8 cellular contexts compared by ENCODE assay signal in the genomic region with DNA sequence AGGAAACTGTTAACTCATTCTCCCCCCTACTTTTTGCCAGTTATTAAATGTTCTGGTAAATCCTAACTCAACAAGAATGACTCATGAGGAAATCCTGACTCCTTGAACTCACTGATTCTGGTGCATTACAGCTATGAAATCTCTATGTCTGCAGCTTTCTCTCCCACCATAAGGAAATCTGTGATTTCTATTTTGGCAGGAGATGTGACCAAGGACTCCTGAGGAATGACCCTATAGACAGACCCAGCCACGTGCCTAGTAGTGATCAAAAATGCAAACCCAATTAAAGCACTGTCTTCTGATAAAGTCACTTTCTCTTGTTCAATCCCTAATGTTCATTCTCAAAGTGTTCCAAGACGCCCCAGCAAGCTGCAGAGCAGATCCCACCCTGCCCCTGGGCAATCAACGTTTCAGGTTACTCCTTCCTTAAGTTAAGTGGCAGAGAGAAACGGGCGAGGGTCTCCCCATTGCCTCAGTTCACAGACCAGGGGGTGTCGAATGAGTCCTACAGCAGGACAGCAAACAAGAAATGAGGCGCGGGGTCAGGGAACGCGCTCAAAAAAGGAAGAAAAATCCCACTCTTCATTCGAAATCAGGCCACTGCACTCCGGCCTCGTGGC. TPM values are rescaled to one million over a fixed set of nuclear protein-coding genes. Genes with fewer than 3 reads are reported as not detected.
DNase-seq lines count a peak whose midpoint lies in the region; ATAC-seq and TF ChIP-seq lines count a peak whose summit lies in the region.

No MANE protein-coding gene starts in this region.

- no peak for DNase-seq in heart right ventricle
- no peak for DNase-seq in Right ventricle myocardium inferior (ENCODE audit: missing footprints)
- no peak for DNase-seq in epithelial cell of proximal tubule (ENCODE audit: low read depth)
- DNase-seq in nephron progenitor cell = no peak
- no peak for DNase-seq in NCI-H446 treated with DMSO at 0.1 percent for 48 hours (lab: John Stamatoyannopoulos, UW)

- peak overlapping the region; percentile 98 for H3K4me3 Mint-ChIP-seq in nephron progenitor cell

- intact Hi-C loops in heart right ventricle (cut with DNase I) (loop anchor here in 8 of 10 donors (2.0 to 10.0 kb wide), 13 partner anchors 71 to 333 kb away; partner anchors contain the start of genes CDC73 (in 5 of the 8) and RGS13 (in 1 of the 8)), Right ventricle myocardium inferior (cut with DNase I) (loop anchor here (1.0 to 5.0 kb wide), 4 partner anchors 181 to 331 kb away; partner anchors contain the start of gene CDC73)

- H3K27me3 ChIP-seq in heart right ventricle = no peaks in the 10 kb centered on the region

- H3K36me3 ChIP-seq in heart right ventricle = peaks cover 0 to 24% (median 0%) of the 10 kb centered on the region in 9 donors

- WGBS in heart right ventricle, 2 donors = 3 to 4% methylated on average over 13 of the region's 13 CpGs

- no peaks in the 10 kb centered on the region for H3K9me3 Mint-ChIP-seq in nephron progenitor cell

- H3K27ac ChIP-seq in heart right ventricle = peak overlapping the region; percentile 60 to 94 (median 88)

- H3K9me3 ChIP-seq in heart right ventricle = no peaks in the 10 kb centered on the region

- peaks cover 7% of the 10 kb centered on the region for H3K36me3 Mint-ChIP-seq in nephron progenitor cell (ENCODE audit: low read depth)

- peaks cover 0 to 59% (median 23%) of the 10 kb centered on the region in 9 donors for H3K4me1 ChIP-seq in heart right ventricle

- peak overlapping the region; percentile 56 to 94 (median 74) for H3K4me3 ChIP-seq in heart right ventricle
- H3K4me3 ChIP-seq in epithelial cell of proximal tubule (ENCODE audit: low read depth, low read length) = peak overlapping the region; percentile 94

- H3K27ac Mint-ChIP-seq in nephron progenitor cell = peak overlapping the region; percentile 89

- no peak for ATAC-seq in heart right ventricle
- no peak for ATAC-seq in Right ventricle myocardium inferior
- peak; percentile 9 for ATAC-seq in SK-N-SH treated with all-trans-retinoic acid at 6 μM for 48 hours
- ATAC-seq in HG03135 (IDR thresholded peaks at IDR 0.05; ENCODE audit: unreplicated experiment) = no peak
- no peak for ATAC-seq in GM21529 (IDR thresholded peaks at IDR 0.05; ENCODE audit: unreplicated experiment)

- no peak for TF ChIP-seq CTCF in heart right ventricle (IDR thresholded peaks at IDR 0.05)
- TF ChIP-seq CTCF in epithelial cell of proximal tubule (conservative IDR thresholded peaks at IDR 0.05; ENCODE audit: low read depth, low read length) = no peak
- TF ChIP-seq CTCF in nephron progenitor cell (IDR thresholded peaks at IDR 0.05) = no peak

- peaks cover 47% of the 10 kb centered on the region for H3K4me1 Mint-ChIP-seq in nephron progenitor cell

- no peaks in the 10 kb centered on the region for H3K27me3 Mint-ChIP-seq in nephron progenitor cell (ENCODE audit: low read depth, poor library complexity)

TF ChIP-seq in SK-N-SH treated with all-trans-retinoic acid at 6 μM for 48 hours, 23 proteins besides CTCF, POLR2A, EP300 and RAD21:
- TF ChIP-seq BACH2 (CRISPR knock-in tag; IDR thresholded peaks at IDR 0.05; ENCODE audit: borderline replicate concordance) = no peak
- TF ChIP-seq TOX (CRISPR knock-in tag; IDR thresholded peaks at IDR 0.05; ENCODE audit: borderline replicate concordance) = peak; percentile 43; the same call in 1 of the 2 replicates
- TF ChIP-seq ARNTL (CRISPR knock-in tag; IDR thresholded peaks at IDR 0.05; ENCODE audit: borderline replicate concordance, low read depth) = no peak
- peak; percentile 61; the same call in 1 of the 2 replicates for TF ChIP-seq ZC3H10 (CRISPR knock-in tag; IDR thresholded peaks at IDR 0.05)

RNA-seq across cellular contexts. Expression of gene RGS2, which starts 0.8 kb away (rescaled TPM):
- 10 to 100 TPM; 12.2 to 30.8 (median 17.4) TPM for total RNA-seq in heart right ventricle
- 10 to 100 TPM; 24.0 to 27.9 TPM for polyA plus RNA-seq in heart right ventricle
- 19.4 TPM for total RNA-seq in Right ventricle myocardium inferior
- 6.3 and 7.5 TPM in 2 replicates for total RNA-seq in epithelial cell of proximal tubule
